17 cellular contexts compared by ENCODE assay signal in genomic region chr19:1418951-1419735, GRCh38. TPM values are rescaled to one million over a fixed set of nuclear protein-coding genes. Genes with fewer than 3 reads are reported as not detected.
DNase-seq lines count a peak whose midpoint lies in the region; ATAC-seq and TF ChIP-seq lines count a peak whose summit lies in the region.
"Had no signal": no experiment of that assay in that cellular context is flagged by ENCODE, and none has a peak within 500 bp of the region (broad histone marks: within the 10 kb centered on the region; RNA-seq: fewer than 3 reads in every experiment).

No MANE protein-coding gene starts in this region.

- TF ChIP-seq CTCF in foreskin fibroblast (IDR thresholded peaks at IDR 0.05; ENCODE audit: low read depth, low read length), result no peak

- H3K4me3 ChIP-seq in foreskin fibroblast (ENCODE audit: low read depth in 1 of 2, low read length in 2 of 2), result no peak overlapping the region
- H3K4me3 ChIP-seq: colonic mucosa had no signal

- intact Hi-C loops in Right ventricle myocardium inferior (cut with DNase I), result no loop called here
- intact Hi-C loops in cardiac septum (cut with DNase I), result no loop called here
- intact Hi-C loops in left ventricle myocardium superior (cut with micrococcal nuclease), result no loop called here

- ATAC-seq in Right ventricle myocardium inferior (peak; percentile 39), left ventricle myocardium superior (peak; percentile 69), GM21390 (IDR thresholded peaks at IDR 0.05; ENCODE audit: unreplicated experiment) (no peak)
- ATAC-seq: activated T-cell treated with anti-CD3 and anti-CD28 coated beads, Interleukin-2, amount 50 U/mL, for 72 hours; naive thymus-derived CD8-positive, alpha-beta T cell had no signal

- DNase-seq in Right ventricle myocardium inferior (ENCODE audit: missing footprints), result no peak
- DNase-seq in cardiac septum (ENCODE audit: low spot score), result no peak
- DNase-seq in left ventricle myocardium superior, result peak; percentile 46
- DNase-seq in MV-4-11 (lab: John Stamatoyannopoulos, UW), result no peak
- no peak for DNase-seq in foreskin fibroblast
- DNase-seq: activated B cell treated with CpG ODN at 0.5 μM for 24 hours; activated T-cell treated with anti-CD3 and anti-CD28 coated beads, Interleukin-2, amount 50 U/mL, for 72 hours; Caco-2; colonic mucosa; kidney glomerular epithelial cell; mesenchymal stem cell; naive thymus-derived CD8-positive, alpha-beta T cell; NCI-H1694; NCI-H2227 treated with DMSO at 0.1 percent for 48 hours; small intestine; stimulated activated CD4-positive, alpha-beta T cell treated with anti-CD3 and anti-CD28 coated beads, Interleukin-4, amount 100 ng/mL, for 24 hours had no signal

RNA-seq across cellular contexts. Expression of gene DAZAP1, which starts 11.8 kb away (rescaled TPM):
- total RNA-seq in Right ventricle myocardium inferior (88.4 TPM), cardiac septum (81.2 TPM), left ventricle myocardium superior (96.7 TPM)

RNA-seq across cellular contexts. Expression of gene GAMT, which starts 17.8 kb away (rescaled TPM):
- total RNA-seq in Right ventricle myocardium inferior, result 85.8 TPM
- 51.6 TPM for total RNA-seq in cardiac septum
- total RNA-seq in left ventricle myocardium superior, result 92.5 TPM

RNA-seq across cellular contexts. Expression of gene RPS15, which starts 19.1 kb away (rescaled TPM):
- 695 TPM for total RNA-seq in Right ventricle myocardium inferior
- 479 TPM for total RNA-seq in cardiac septum
- total RNA-seq in left ventricle myocardium superior, result 625 TPM

RNA-seq across cellular contexts. Expression of gene APC2, which starts 30.8 kb away (rescaled TPM):
- total RNA-seq in Right ventricle myocardium inferior, result 0.14 TPM
- total RNA-seq in cardiac septum, result 0.08 TPM
- 0.17 TPM for total RNA-seq in left ventricle myocardium superior

RNA-seq across cellular contexts. Expression of gene NDUFS7, which starts 35.4 kb away (rescaled TPM):
- total RNA-seq in Right ventricle myocardium inferior, result 443 TPM
- total RNA-seq in cardiac septum, result 233 TPM
- 461 TPM for total RNA-seq in left ventricle myocardium superior
